In the genomic region with DNA sequence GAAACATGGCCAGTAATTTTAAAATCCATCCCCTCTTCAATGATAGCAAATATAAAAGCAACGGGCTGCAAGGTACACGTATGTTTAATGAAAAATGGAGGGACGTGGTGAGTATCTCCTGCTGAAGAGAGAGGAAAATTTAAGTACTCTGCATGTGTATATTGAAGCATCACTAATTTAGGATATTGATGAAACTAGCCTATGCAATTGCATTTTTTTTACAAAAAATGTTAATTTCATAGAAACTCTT, we compare ENCODE assay signal across 8 cellular contexts. TPM values are rescaled to one million over a fixed set of nuclear protein-coding genes. Genes with fewer than 3 reads are reported as not detected.
DNase-seq lines count a peak whose midpoint lies in the region; ATAC-seq and TF ChIP-seq lines count a peak whose summit lies in the region.

No MANE protein-coding gene starts in this region.

- H3K4me1 ChIP-seq in iPS-20b (ENCODE audit: insufficient read depth, low read length): no peaks in the 10 kb centered on the region; the same call in 1 of the 2 replicates
- H3K4me1 ChIP-seq in stomach: peaks cover 8 to 46% (median 19%) of the 10 kb centered on the region in 4 donors

- H3K9me3 ChIP-seq in iPS-20b (ENCODE audit: insufficient read depth, low read depth, low read length) (no peaks in the 10 kb centered on the region), stomach (no peaks in the 10 kb centered on the region)

- H3K27ac ChIP-seq in iPS-20b (ENCODE audit: low read length) (no peak overlapping the region), stomach (peak overlapping the region; percentile 97 to 99 (median 99))

- H3K27me3 ChIP-seq in H7 (ENCODE audit: control insufficient read depth, insufficient read depth, low read length) (no peaks in the 10 kb centered on the region; the same call in 1 of the 2 replicates), iPS-20b (ENCODE audit: insufficient read depth, low read length) (peaks cover 3% of the 10 kb centered on the region; the same call in 1 of the 2 replicates), stomach (no peaks in the 10 kb centered on the region)

- 0 to 2% (median 1%) methylated on average over 3 of the region's 3 CpGs for WGBS in stomach, 5 donors

- TF ChIP-seq EP300 in stomach (IDR thresholded peaks at IDR 0.05): no peak

- H3K27ac Mint-ChIP-seq in activated naive CD8-positive, alpha-beta T cell treated with anti-CD3 and anti-CD28 coated beads, Interleukin-2, amount 50 U/mL, for 24 hours: peak overlapping the region; percentile 83

- peak overlapping the region; percentile 78; the same call in 1 of the 2 replicates for H3K9ac ChIP-seq in iPS-20b (ENCODE audit: low read depth, low read length)

- H3K4me3 ChIP-seq in H7 (ENCODE audit: insufficient read depth, low read depth, low read length): peak overlapping the region; percentile 88
- H3K4me3 ChIP-seq in iPS-20b (ENCODE audit: low read length): peak overlapping the region; percentile 79
- peak overlapping the region; percentile 72 to 95 (median 82) for H3K4me3 ChIP-seq in stomach

- intact Hi-C loops in stomach (cut with DNase I; ENCODE audit: low total_unique reads): no loop called here

- H3K36me3 ChIP-seq in H7 (replicated peaks; ENCODE audit: control insufficient read depth, insufficient read depth, low read length): no peaks in the 10 kb centered on the region
- H3K36me3 ChIP-seq in iPS-20b (ENCODE audit: insufficient read depth, low read depth, low read length): no peaks in the 10 kb centered on the region
- H3K36me3 ChIP-seq in stomach: no peaks in the 10 kb centered on the region

- TF ChIP-seq POLR2A in stomach (IDR thresholded peaks at IDR 0.05): no peak

- TF ChIP-seq CTCF in stomach (IDR thresholded peaks at IDR 0.05): no peak

- no peak for ATAC-seq in activated naive CD8-positive, alpha-beta T cell treated with anti-CD3 and anti-CD28 coated beads, Interleukin-2, amount 50 U/mL, for 24 hours

- H3K4me3 Mint-ChIP-seq in activated naive CD8-positive, alpha-beta T cell treated with anti-CD3 and anti-CD28 coated beads, Interleukin-2, amount 50 U/mL, for 24 hours: no peak overlapping the region

- peaks cover 23% of the 10 kb centered on the region for H3K4me1 Mint-ChIP-seq in activated naive CD8-positive, alpha-beta T cell treated with anti-CD3 and anti-CD28 coated beads, Interleukin-2, amount 50 U/mL, for 24 hours

- no peaks in the 10 kb centered on the region for H3K36me3 Mint-ChIP-seq in activated naive CD8-positive, alpha-beta T cell treated with anti-CD3 and anti-CD28 coated beads, Interleukin-2, amount 50 U/mL, for 24 hours (ENCODE audit: low read depth)

- H3K27me3 Mint-ChIP-seq in activated naive CD8-positive, alpha-beta T cell treated with anti-CD3 and anti-CD28 coated beads, Interleukin-2, amount 50 U/mL, for 24 hours: no peaks in the 10 kb centered on the region

- H3K9me3 Mint-ChIP-seq in activated naive CD8-positive, alpha-beta T cell treated with anti-CD3 and anti-CD28 coated beads, Interleukin-2, amount 50 U/mL, for 24 hours: no peaks in the 10 kb centered on the region

- DNase-seq in H7 (no peak), stomach (no peak), T1000 (lab: John Stamatoyannopoulos, UW) (no peak), NCI-H1105 (lab: John Stamatoyannopoulos, UW) (no peak), iPS-NIHi11 (ENCODE audit: low spot score) (no peak), SW 1271 (lab: John Stamatoyannopoulos, UW) (no peak)
- no peak for DNase-seq in activated naive CD8-positive, alpha-beta T cell treated with anti-CD3 and anti-CD28 coated beads, Interleukin-2, amount 50 U/mL, for 24 hours

RNA-seq across cellular contexts. Expression of a gene that starts 0.4 kb away (rescaled TPM):
- 7.1 and 8.2 TPM in 2 replicates for total RNA-seq in H7 (2014; rRNA removed; shearing (Covaris generic))
- 100 to 1,000 TPM in 1 of 5 donors, 10 to 100 TPM in 4; 11.7 to 153 (median 47.2) TPM for total RNA-seq in stomach
- 1 to 10 TPM; 5.7 to 9.3 (median 8.0) TPM for polyA plus RNA-seq in stomach
